1 cellular context compared by ENCODE assay signal in the genomic region with DNA sequence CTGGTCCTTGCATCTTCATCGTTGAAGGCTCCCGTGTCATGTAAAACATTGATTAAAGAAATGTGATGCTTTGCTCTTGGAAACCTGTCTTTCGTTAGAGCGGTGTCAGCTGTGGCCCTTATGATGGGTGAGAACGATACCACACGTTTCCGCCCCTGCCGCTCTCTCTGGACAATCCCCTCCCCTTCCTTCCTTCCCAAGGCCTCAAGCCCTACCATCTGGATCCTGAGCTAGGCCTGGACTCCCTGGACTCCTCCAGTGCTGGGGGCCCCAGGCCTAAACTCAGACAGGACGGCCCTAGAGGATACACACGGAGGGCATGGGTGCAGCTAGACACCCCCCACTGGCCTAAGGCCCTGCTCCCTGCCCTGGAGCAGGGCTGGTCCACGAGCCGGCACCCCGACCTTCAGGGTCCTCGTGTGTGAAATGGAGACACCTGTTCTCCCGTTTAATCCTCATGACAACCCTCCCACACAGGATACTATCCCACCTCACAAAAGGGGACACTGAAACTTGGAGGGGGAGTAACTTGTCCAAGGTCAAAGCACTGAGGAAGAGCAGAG.
TF ChIP-seq lines count a peak whose summit lies in the region.

No MANE protein-coding gene starts in this region.

TF ChIP-seq in WTC11, 78 proteins besides CTCF, POLR2A, EP300 and RAD21:
- TF ChIP-seq ELF4 (CRISPR knock-in tag; IDR thresholded peaks at IDR 0.05; ENCODE audit: low read depth) (no peak), TEAD1 (CRISPR knock-in tag; IDR thresholded peaks at IDR 0.05) (no peak)
- TF ChIP-seq, protein P1, sequence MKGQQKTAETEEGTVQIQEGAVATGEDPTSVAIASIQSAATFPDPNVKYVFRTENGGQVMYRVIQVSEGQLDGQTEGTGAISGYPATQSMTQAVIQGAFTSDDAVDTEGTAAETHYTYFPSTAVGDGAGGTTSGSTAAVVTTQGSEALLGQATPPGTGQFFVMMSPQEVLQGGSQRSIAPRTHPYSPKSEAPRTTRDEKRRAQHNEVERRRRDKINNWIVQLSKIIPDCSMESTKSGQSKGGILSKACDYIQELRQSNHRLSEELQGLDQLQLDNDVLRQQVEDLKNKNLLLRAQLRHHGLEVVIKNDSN (CRISPR knock-in tag; IDR thresholded peaks at IDR 0.05) = no peak
- TF ChIP-seq, protein P2, sequence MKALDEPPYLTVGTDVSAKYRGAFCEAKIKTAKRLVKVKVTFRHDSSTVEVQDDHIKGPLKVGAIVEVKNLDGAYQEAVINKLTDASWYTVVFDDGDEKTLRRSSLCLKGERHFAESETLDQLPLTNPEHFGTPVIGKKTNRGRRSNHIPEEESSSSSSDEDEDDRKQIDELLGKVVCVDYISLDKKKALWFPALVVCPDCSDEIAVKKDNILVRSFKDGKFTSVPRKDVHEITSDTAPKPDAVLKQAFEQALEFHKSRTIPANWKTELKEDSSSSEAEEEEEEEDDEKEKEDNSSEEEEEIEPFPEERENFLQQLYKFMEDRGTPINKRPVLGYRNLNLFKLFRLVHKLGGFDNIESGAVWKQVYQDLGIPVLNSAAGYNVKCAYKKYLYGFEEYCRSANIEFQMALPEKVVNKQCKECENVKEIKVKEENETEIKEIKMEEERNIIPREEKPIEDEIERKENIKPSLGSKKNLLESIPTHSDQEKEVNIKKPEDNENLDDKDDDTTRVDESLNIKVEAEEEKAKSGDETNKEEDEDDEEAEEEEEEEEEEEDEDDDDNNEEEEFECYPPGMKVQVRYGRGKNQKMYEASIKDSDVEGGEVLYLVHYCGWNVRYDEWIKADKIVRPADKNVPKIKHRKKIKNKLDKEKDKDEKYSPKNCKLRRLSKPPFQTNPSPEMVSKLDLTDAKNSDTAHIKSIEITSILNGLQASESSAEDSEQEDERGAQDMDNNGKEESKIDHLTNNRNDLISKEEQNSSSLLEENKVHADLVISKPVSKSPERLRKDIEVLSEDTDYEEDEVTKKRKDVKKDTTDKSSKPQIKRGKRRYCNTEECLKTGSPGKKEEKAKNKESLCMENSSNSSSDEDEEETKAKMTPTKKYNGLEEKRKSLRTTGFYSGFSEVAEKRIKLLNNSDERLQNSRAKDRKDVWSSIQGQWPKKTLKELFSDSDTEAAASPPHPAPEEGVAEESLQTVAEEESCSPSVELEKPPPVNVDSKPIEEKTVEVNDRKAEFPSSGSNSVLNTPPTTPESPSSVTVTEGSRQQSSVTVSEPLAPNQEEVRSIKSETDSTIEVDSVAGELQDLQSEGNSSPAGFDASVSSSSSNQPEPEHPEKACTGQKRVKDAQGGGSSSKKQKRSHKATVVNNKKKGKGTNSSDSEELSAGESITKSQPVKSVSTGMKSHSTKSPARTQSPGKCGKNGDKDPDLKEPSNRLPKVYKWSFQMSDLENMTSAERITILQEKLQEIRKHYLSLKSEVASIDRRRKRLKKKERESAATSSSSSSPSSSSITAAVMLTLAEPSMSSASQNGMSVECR (CRISPR knock-in tag; IDR thresholded peaks at IDR 0.05; ENCODE audit: borderline replicate concordance) = no peak
